Comparison of ENCODE assay signal across 8 cellular contexts in the genomic region with DNA sequence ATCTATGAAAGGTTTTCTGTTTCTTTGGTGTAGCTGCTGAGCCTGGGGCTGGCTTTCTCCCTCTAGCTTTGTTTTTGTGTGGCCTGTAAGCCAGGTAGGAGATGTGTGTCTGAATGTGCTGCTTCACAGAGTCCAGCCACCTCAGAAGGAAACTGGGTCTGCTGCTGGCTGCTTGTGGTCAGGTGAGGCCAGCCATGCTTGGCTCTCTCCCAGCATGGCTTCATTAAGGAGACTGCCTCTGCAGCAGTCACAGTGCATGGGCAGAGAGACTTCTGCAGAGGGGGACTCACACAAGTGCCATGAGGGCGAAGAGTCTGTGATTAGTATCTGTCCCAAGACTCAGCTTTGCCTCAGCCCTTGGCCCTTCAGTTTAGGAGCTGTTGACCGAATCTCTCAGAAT. TPM values are rescaled to one million over a fixed set of nuclear protein-coding genes. Genes with fewer than 3 reads are reported as not detected.
DNase-seq lines count a peak whose midpoint lies in the region; ATAC-seq and TF ChIP-seq lines count a peak whose summit lies in the region.

No MANE protein-coding gene starts in this region.

- intact Hi-C loops in tibial artery (cut with DNase I; ENCODE audit: low total_unique reads): no loop called here

- H3K36me3 ChIP-seq in DND-41 (ENCODE audit: insufficient read depth, low read length) (peaks cover 42% of the 10 kb centered on the region), smooth muscle cell (ENCODE audit: low read depth) (no peaks in the 10 kb centered on the region), tibial artery (no peaks in the 10 kb centered on the region)

- H3K9ac ChIP-seq in DND-41 (ENCODE audit: low read depth, low read length) (no peak overlapping the region), smooth muscle cell (ENCODE audit: low read depth) (no peak overlapping the region)

- H3K9me3 ChIP-seq in DND-41 (ENCODE audit: insufficient read depth, low read length, severe bottlenecking): no peaks in the 10 kb centered on the region
- H3K9me3 ChIP-seq in smooth muscle cell (replicated peaks; ENCODE audit: low read depth): no peaks in the 10 kb centered on the region
- H3K9me3 ChIP-seq in tibial artery: no peaks in the 10 kb centered on the region

- no peak for DNase-seq in DND-41
- no peak for DNase-seq in effector memory CD8-positive, alpha-beta T cell
- no peak for DNase-seq in smooth muscle cell (lab: John Stamatoyannopoulos, UW; ENCODE audit: unreplicated experiment)
- DNase-seq in NCI-H2107 (lab: John Stamatoyannopoulos, UW): no peak
- DNase-seq in tibial artery: no peak
- DNase-seq in coronary artery (ENCODE audit: low spot score): no peak

- no peak overlapping the region for H2AFZ ChIP-seq in DND-41 (ENCODE audit: low read depth, low read length)
- no peak overlapping the region for H2AFZ ChIP-seq in smooth muscle cell (ENCODE audit: low read depth)

- H3K4me3 Mint-ChIP-seq in effector memory CD8-positive, alpha-beta T cell: no peak overlapping the region

- no peaks in the 10 kb centered on the region for H3K27me3 Mint-ChIP-seq in effector memory CD8-positive, alpha-beta T cell

- H3K27me3 ChIP-seq in DND-41 (ENCODE audit: insufficient read depth, low read length, poor library complexity) (no peaks in the 10 kb centered on the region), smooth muscle cell (ENCODE audit: low read depth) (no peaks in the 10 kb centered on the region), tibial artery (no peaks in the 10 kb centered on the region)

- H3F3A ChIP-seq in smooth muscle cell (ENCODE audit: low read depth): peaks cover 18% of the 10 kb centered on the region

- no peaks in the 10 kb centered on the region for H3K9me3 Mint-ChIP-seq in effector memory CD8-positive, alpha-beta T cell

- H3K4me2 ChIP-seq in DND-41 (ENCODE audit: insufficient read depth, low read length) (no peak overlapping the region), smooth muscle cell (peak overlapping the region; percentile 52)

- H3K79me2 ChIP-seq in DND-41 (ENCODE audit: insufficient read depth, low read length): peaks cover 71% of the 10 kb centered on the region
- H3K79me2 ChIP-seq in smooth muscle cell (ENCODE audit: low read depth): peaks cover 12% of the 10 kb centered on the region

- ATAC-seq in DND-41 (ENCODE audit: insufficient read depth, low read depth): no peak
- peak; percentile 90 for ATAC-seq in GM21360 (IDR thresholded peaks at IDR 0.05; ENCODE audit: unreplicated experiment)
- peak; percentile 78 for ATAC-seq in HG03521 (IDR thresholded peaks at IDR 0.05; ENCODE audit: unreplicated experiment)
- peak; percentile 19 for ATAC-seq in effector memory CD8-positive, alpha-beta T cell (replicated peaks)

- H3K4me1 ChIP-seq in DND-41 (ENCODE audit: insufficient read depth, low read length) (no peaks in the 10 kb centered on the region), smooth muscle cell (ENCODE audit: low read depth) (peaks cover 40% of the 10 kb centered on the region), tibial artery (peaks cover 0 to 51% (median 30%) of the 10 kb centered on the region in 4 donors)

- H3K4me1 Mint-ChIP-seq in effector memory CD8-positive, alpha-beta T cell (ENCODE audit: low read depth in 2 of 2): peaks cover 20 to 57% of the 10 kb centered on the region in 2 donors

- H4K20me1 ChIP-seq in DND-41 (ENCODE audit: insufficient read depth, low read length) (peaks cover 10% of the 10 kb centered on the region; the same call in 1 of the 2 replicates), smooth muscle cell (ENCODE audit: low read depth) (peaks cover 6% of the 10 kb centered on the region)

- TF ChIP-seq CTCF in DND-41 (IDR thresholded peaks at IDR 0.05; ENCODE audit: borderline replicate concordance, extremely low read depth, low read length, poor library complexity, severe bottlenecking) (no peak), smooth muscle cell (IDR thresholded peaks at IDR 0.05; ENCODE audit: borderline replicate concordance, insufficient read depth, poor library complexity, severe bottlenecking) (no peak), tibial artery (IDR thresholded peaks at IDR 0.05) (no peak), coronary artery (IDR thresholded peaks at IDR 0.05) (no peak)

- peaks cover 50% of the 10 kb centered on the region for H3K36me3 Mint-ChIP-seq in effector memory CD8-positive, alpha-beta T cell (ENCODE audit: insufficient read depth)

- H3K4me3 ChIP-seq in DND-41 (ENCODE audit: low read depth in 1 of 2, low read length in 2 of 2): no peak overlapping the region
- no peak overlapping the region for H3K4me3 ChIP-seq in smooth muscle cell
- H3K4me3 ChIP-seq in tibial artery: no peak overlapping the region
- H3K4me3 ChIP-seq in coronary artery: no peak overlapping the region

- WGBS in smooth muscle cell (ENCODE audit: low lambda C conversion rate): 61% methylated on average over 2 of the region's 2 CpGs

- peak overlapping the region in 1 of 2 donors; percentile 62 for H3K27ac Mint-ChIP-seq in effector memory CD8-positive, alpha-beta T cell

- H3K27ac ChIP-seq in DND-41 (ENCODE audit: low read length) (peak overlapping the region; percentile 14; the same call in 1 of the 2 replicates), smooth muscle cell (ENCODE audit: low read depth) (peak overlapping the region; percentile 47), tibial artery (no peak overlapping the region), coronary artery (no peak overlapping the region)

RNA-seq across cellular contexts. Expression of a gene that starts 50.6 kb away (rescaled TPM):
- 112 and 115 TPM in 2 replicates for total RNA-seq in smooth muscle cell
- polyA plus RNA-seq in smooth muscle cell: 20.3 and 31.4 TPM in 2 replicates

Comparison
In these comparisons a context has a peak if more than half of its experiments do, and no peak if none do; other contexts are left out.
1. H3K27ac ChIP-seq: peak in DND-41 (single experiment) and smooth muscle cell (single experiment); none in tibial artery (0 of 2) and coronary artery (0 of 2).